10 cellular contexts compared by ENCODE assay signal in the genomic region with DNA sequence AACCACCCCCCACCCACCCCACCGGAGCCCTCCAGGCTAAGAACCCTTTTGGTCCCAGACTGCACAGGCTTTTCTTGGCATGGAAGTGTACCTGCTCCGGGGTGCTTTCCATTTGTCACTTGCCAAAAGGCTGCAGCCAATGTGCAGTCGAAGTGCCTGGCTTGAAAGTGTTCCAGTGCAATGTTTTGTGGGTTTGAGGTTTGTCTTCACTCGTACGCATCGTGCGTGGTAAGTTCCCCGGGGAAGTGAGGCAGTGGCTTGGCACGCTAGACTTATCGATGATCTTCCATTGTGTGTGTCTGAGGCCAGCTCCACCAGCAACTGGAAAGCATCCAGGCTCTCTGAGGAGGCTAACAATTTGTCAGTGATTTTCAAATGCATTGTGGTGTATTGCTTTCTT.
DNase-seq lines count a peak whose midpoint lies in the region; ATAC-seq and TF ChIP-seq lines count a peak whose summit lies in the region.
"Had no signal": no experiment of that assay in that cellular context is flagged by ENCODE, and none has a peak within 500 bp of the region (broad histone marks: within the 10 kb centered on the region; RNA-seq: fewer than 3 reads in every experiment).

No MANE protein-coding gene starts in this region.

- H3K4me1 ChIP-seq in BLaER1 (peaks cover 4% of the 10 kb centered on the region; the same call in 1 of the 2 replicates), PC-3 (ENCODE audit: insufficient read depth, low read length) (peaks cover 3% of the 10 kb centered on the region; the same call in 1 of the 2 replicates)

- 0 out of 2 replicates have a peak overlapping the region, but pooled peaks have one; percentile 9 for H3K4me2 ChIP-seq in BLaER1
- H3K4me2 ChIP-seq in PC-3 (ENCODE audit: low read length): peak overlapping the region; percentile 46; the same call in 1 of the 2 replicates

- H3K9me3 ChIP-seq in BLaER1 (no peaks in the 10 kb centered on the region), PC-3 (ENCODE audit: low read length) (no peaks in the 10 kb centered on the region)

- ATAC-seq in PC-3: no peak; the same call in 1 of the 2 replicates
- no peak for ATAC-seq in HG02678 (IDR thresholded peaks at IDR 0.05; ENCODE audit: unreplicated experiment)

- H3K4me3 ChIP-seq in BLaER1: no peak overlapping the region
- no peak overlapping the region for H3K4me3 ChIP-seq in PC-3 (ENCODE audit: low read length)
- no peak overlapping the region for H3K4me3 ChIP-seq in fibroblast of the aortic adventitia (ENCODE audit: low read depth, low read length)

- peaks cover 12% of the 10 kb centered on the region for H3K27me3 ChIP-seq in BLaER1
- H3K27me3 ChIP-seq in PC-3 (ENCODE audit: low read length): no peaks in the 10 kb centered on the region

- H3K79me2 ChIP-seq in PC-3 (ENCODE audit: low read length): no peaks in the 10 kb centered on the region

- H4K20me1 ChIP-seq in BLaER1 (no peaks in the 10 kb centered on the region), PC-3 (ENCODE audit: low read length) (no peaks in the 10 kb centered on the region)

- H3K36me3 ChIP-seq in BLaER1 (no peaks in the 10 kb centered on the region), PC-3 (ENCODE audit: low read depth, low read length) (no peaks in the 10 kb centered on the region)

- CTCF ChIA-PET in PC-3 (lab: Charles Lee): no interaction called here

- H3K9me2 ChIP-seq in PC-3 (replicated peaks; ENCODE audit: low read length): no peaks in the 10 kb centered on the region

- peak; percentile 88 for DNase-seq in H4 (ENCODE audit: low spot score)
- peak; percentile 62 for DNase-seq in PC-3
- peak; percentile 95 for DNase-seq in fibroblast of the aortic adventitia (ENCODE audit: low read depth)
- DNase-seq in NCI-H82 treated with DMSO at 0.1 percent for 48 hours (lab: John Stamatoyannopoulos, UW; ENCODE audit: unreplicated experiment): no peak
- no peak for DNase-seq in activated effector memory CD4-positive, alpha-beta T cell treated with anti-CD3 and anti-CD28 coated beads, Interleukin-2, amount 50 U/mL, for 16 hours
- no peak for DNase-seq in stimulated activated CD4-positive, alpha-beta T cell treated with anti-CD3 and anti-CD28 coated beads, Interleukin-4, amount 100 ng/mL, for 4 hours
- DNase-seq: activated CD4-positive, alpha-beta T cell treated with anti-CD3 and anti-CD28 coated beads, Interleukin-2, amount 50 U/mL, for 48 hours; activated naive CD8-positive, alpha-beta T cell treated with anti-CD3 and anti-CD28 coated beads, Interleukin-2, amount 10 ng/mL, durations not matched to agents 7 days and 5 days had no signal

- H2AFZ ChIP-seq in PC-3 (ENCODE audit: low read length): no peak overlapping the region

- H3K9ac ChIP-seq in BLaER1 (no peak overlapping the region), PC-3 (ENCODE audit: low read length) (no peak overlapping the region)

- POLR2A ChIA-PET in PC-3 (lab: Charles Lee; ENCODE audit: unreplicated experiment): no interaction called here

- TF ChIP-seq CTCF in PC-3 (conservative IDR thresholded peaks at IDR 0.05; ENCODE audit: low read depth, low read length) (no peak), fibroblast of the aortic adventitia (IDR thresholded peaks at IDR 0.05; ENCODE audit: insufficient read depth, low read length) (no peak)

- intact Hi-C loops in PC-3 (cut with micrococcal nuclease): no loop called here

- no peaks in the 10 kb centered on the region for H3F3A ChIP-seq in PC-3 (ENCODE audit: low read length, unreplicated experiment)

- H3K27ac ChIP-seq in BLaER1: no peak overlapping the region
- H3K27ac ChIP-seq in PC-3 (ENCODE audit: low read length): no peak overlapping the region

- BruUV-seq in PC-3 (replicated peaks; lab: Mats Ljungman, UMichigan): no TSS peak

Comparison
In these comparisons a context has a peak if more than half of its experiments do, and no peak if none do; other contexts are left out.
1. DNase-seq: peak in H4 (single experiment), PC-3 (single experiment) and fibroblast of the aortic adventitia (single experiment); none in NCI-H82 treated with DMSO at 0.1 percent for 48 hours (single experiment), activated effector memory CD4-positive, alpha-beta T cell treated with anti-CD3 and anti-CD28 coated beads, Interleukin-2, amount 50 U/mL, for 16 hours (single experiment) and stimulated activated CD4-positive, alpha-beta T cell treated with anti-CD3 and anti-CD28 coated beads, Interleukin-4, amount 100 ng/mL, for 4 hours (0 of 2).